8 cellular contexts compared by ENCODE assay signal in the genomic region with DNA sequence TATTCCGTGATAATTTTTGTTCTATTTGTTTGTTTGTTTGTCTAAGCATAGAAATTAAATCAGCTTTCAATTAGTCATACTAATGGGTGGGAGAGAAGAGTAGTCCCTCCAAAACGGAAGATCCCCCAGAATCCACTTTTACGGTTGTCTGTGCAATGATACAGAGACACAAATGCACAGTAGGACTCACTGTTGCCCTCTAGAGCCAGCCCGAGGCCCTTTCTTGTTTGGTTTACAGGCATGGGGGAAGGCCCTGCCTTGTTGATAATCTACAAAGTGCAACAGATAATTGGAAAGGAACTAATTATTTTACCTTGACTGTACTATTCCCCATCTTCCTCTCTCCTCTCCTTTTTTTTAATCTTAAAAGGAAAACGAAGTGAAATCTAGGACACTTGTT.
DNase-seq lines count a peak whose midpoint lies in the region; TF ChIP-seq lines count a peak whose summit lies in the region.

No MANE protein-coding gene starts in this region.

- no peaks in the 10 kb centered on the region for H4K20me1 ChIP-seq in PC-9 (ENCODE audit: insufficient read depth)

- H3K27me3 ChIP-seq in PC-9 (ENCODE audit: insufficient read depth, low read depth): no peaks in the 10 kb centered on the region

- POLR2A ChIA-PET in PC-9 (lab: Charles Lee; ENCODE audit: unreplicated experiment): no interaction called here

- H3K36me3 ChIP-seq in PC-9 (ENCODE audit: low read depth): no peaks in the 10 kb centered on the region

- BruUV-seq in PC-9 (replicated peaks; lab: Mats Ljungman, UMichigan): no TSS peak

- DNase-seq in AG09319 (ENCODE audit: extremely low read depth, low read depth) (no peak), PC-9 (peak in 1 of 2 experiments; percentile 16), kidney tubule cell (ENCODE audit: low spot score) (peak; percentile 22), stromal cell of bone marrow (ENCODE audit: low read depth) (peak; percentile 1), lower leg skin (ENCODE audit: low spot score in 2 of 2) (no peak), amniotic stem cell (lab: John Stamatoyannopoulos, UW) (no peak)

- no peak for TF ChIP-seq POLR2A in lower leg skin (IDR thresholded peaks at IDR 0.05)

- H3K36me3 Mint-ChIP-seq in activated naive CD8-positive, alpha-beta T cell: peaks cover 3% of the 10 kb centered on the region

- peaks cover 77% of the 10 kb centered on the region for H3K4me1 Mint-ChIP-seq in activated naive CD8-positive, alpha-beta T cell (ENCODE audit: low read depth)

- WGBS in lower leg skin, 2 donors: 56 to 57% methylated on average over 5 of the region's 5 CpGs

- no peak overlapping the region for H3K27ac ChIP-seq in PC-9

- H3K9me2 ChIP-seq in PC-9 (ENCODE audit: insufficient read depth): no peaks in the 10 kb centered on the region

- no peaks in the 10 kb centered on the region for H3K79me2 ChIP-seq in PC-9 (ENCODE audit: low read depth)

- H3K4me3 ChIP-seq in GM12875 (ENCODE audit: low read depth, low read length): no peak overlapping the region
- H3K4me3 ChIP-seq in PC-9: no peak overlapping the region
- no peak overlapping the region for H3K4me3 ChIP-seq in lower leg skin (ENCODE audit: low read depth, poor library complexity, severe bottlenecking)

- H3K4me3 Mint-ChIP-seq in activated naive CD8-positive, alpha-beta T cell: no peak overlapping the region

- intact Hi-C loops in PC-9 (cut with micrococcal nuclease; ENCODE audit: unreplicated experiment) (no loop called here), lower leg skin (cut with DNase I; ENCODE audit: low total_unique reads) (no loop called here)

- no peaks in the 10 kb centered on the region for H3F3A ChIP-seq in PC-9 (ENCODE audit: insufficient read depth, low read depth)

- no peaks in the 10 kb centered on the region for H3K4me1 ChIP-seq in PC-9 (replicated peaks; ENCODE audit: insufficient read depth)

- no peaks in the 10 kb centered on the region for H3K9me3 Mint-ChIP-seq in activated naive CD8-positive, alpha-beta T cell (ENCODE audit: low read depth)

- no peak overlapping the region for H2AFZ ChIP-seq in PC-9

- TF ChIP-seq CTCF in AG09319 (IDR thresholded peaks at IDR 0.05; ENCODE audit: low read depth, low read length) (peak; percentile 44), GM12875 (IDR thresholded peaks at IDR 0.05; ENCODE audit: borderline replicate concordance, insufficient read depth, low read depth, low read length) (peak; percentile 77), PC-9 (conservative IDR thresholded peaks at IDR 0.05) (peak; percentile 63; the same call in 1 of the 2 replicates), lower leg skin (IDR thresholded peaks at IDR 0.05) (no peak)

- H3K4me2 ChIP-seq in PC-9: no peak overlapping the region

- CTCF ChIA-PET in PC-9 (lab: Charles Lee): interaction anchor here (0.6 to 0.7 kb wide), 3 partner anchors 50 to 300 kb away, joined by 5 to 9 read pairs (median 6); no protein-coding TSS in a partner anchor

- H3K9me3 ChIP-seq in PC-9 (ENCODE audit: insufficient read depth, low read depth): no peaks in the 10 kb centered on the region

- H3K27ac Mint-ChIP-seq in activated naive CD8-positive, alpha-beta T cell: peak overlapping the region; percentile 43

- no peaks in the 10 kb centered on the region for H3K27me3 Mint-ChIP-seq in activated naive CD8-positive, alpha-beta T cell

Comparison
In these comparisons a context has a peak if more than half of its experiments do, and no peak if none do; other contexts are left out.
1. DNase-seq: peak in kidney tubule cell (single experiment) and stromal cell of bone marrow (single experiment); none in AG09319 (single experiment), lower leg skin (0 of 2) and amniotic stem cell (single experiment).
2. CTCF ChIP-seq: peak in AG09319 (single experiment), GM12875 (single experiment) and PC-9 (single experiment); none in lower leg skin (0 of 3).